In the genomic region with DNA sequence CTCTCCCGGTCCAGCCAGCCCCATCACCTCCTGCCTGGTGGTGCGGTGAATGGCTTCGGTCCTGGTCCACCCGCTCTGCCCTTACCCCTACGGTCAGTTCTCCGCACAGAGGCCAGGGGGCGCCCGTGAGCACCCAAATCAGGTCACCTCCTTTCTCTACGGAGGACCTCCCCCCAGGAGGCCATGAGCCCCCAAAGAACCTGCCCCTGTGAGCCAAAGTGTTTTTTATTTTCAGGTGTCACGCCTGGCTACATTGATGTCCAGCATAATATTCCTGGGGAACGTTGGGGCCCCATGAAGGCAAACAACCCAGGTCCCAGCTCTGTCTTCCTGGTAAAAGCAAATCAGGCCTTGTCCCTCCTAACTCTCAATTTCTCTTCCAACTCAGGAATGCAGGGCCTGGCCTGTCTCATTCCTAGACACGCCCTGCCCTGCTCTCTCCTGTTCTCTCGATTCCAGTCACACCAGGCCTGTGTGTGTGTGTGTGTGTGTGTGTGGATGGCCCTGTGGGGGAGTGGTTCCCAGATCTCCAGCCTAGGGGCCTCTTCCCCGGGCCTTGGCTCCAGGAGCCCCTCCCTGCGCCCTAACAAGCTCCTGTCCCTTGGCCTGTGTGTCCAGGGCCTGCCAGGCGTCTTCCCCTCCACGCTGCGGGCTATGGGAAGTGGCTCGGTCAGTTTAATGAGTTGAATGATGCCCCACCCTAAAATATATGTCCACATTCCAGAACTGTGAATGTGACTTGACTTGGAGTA, we compare ENCODE assay signal across 1 cellular context.
TF ChIP-seq lines count a peak whose summit lies in the region.

No MANE protein-coding gene starts in this region.

TF ChIP-seq in HepG2, 621 proteins besides CTCF, POLR2A, EP300 and RAD21 (continued from another document):
- TF ChIP-seq ZBTB49 (CRISPR knock-in tag; IDR thresholded peaks at IDR 0.05; ENCODE audit: borderline replicate concordance) (no peak), E2F5 (CRISPR knock-in tag; conservative IDR thresholded peaks at IDR 0.05) (no peak), TARDBP (CRISPR knock-in tag; IDR thresholded peaks at IDR 0.05) (0 out of 2 replicates have a peak, but pooled peaks have one; percentile 43), ZNF3 (CRISPR knock-in tag; IDR thresholded peaks at IDR 0.05) (no peak), ZFY (CRISPR knock-in tag; IDR thresholded peaks at IDR 0.05) (peak; percentile 48; the same call in 1 of the 2 replicates), HNRNPLL (IDR thresholded peaks at IDR 0.05; ENCODE audit: low read depth, low read length, poor library complexity, severe bottlenecking) (peak; percentile 42), ZNF839 (CRISPR knock-in tag; IDR thresholded peaks at IDR 0.05; ENCODE audit: borderline replicate concordance) (no peak), NFE2L2 (IDR thresholded peaks at IDR 0.05; ENCODE audit: low read length) (no peak), BHLHE40 (IDR thresholded peaks at IDR 0.05; ENCODE audit: low read length) (no peak), ZNF253 (CRISPR knock-in tag; IDR thresholded peaks at IDR 0.05; ENCODE audit: borderline replicate concordance) (no peak), BCL6 (CRISPR knock-in tag; IDR thresholded peaks at IDR 0.05) (no peak), DMAP1 (CRISPR knock-in tag; IDR thresholded peaks at IDR 0.05) (0 out of 2 replicates have a peak, but pooled peaks have one; percentile 26), RCOR2 (CRISPR knock-in tag; IDR thresholded peaks at IDR 0.05) (no peak), ZMYM2 (CRISPR knock-in tag; IDR thresholded peaks at IDR 0.05) (peak; percentile 32; the same call in 1 of the 2 replicates), ZNF629 (CRISPR knock-in tag; conservative IDR thresholded peaks at IDR 0.05) (no peak), SRY (CRISPR knock-in tag; IDR thresholded peaks at IDR 0.05) (no peak), ZNF496 (CRISPR knock-in tag; IDR thresholded peaks at IDR 0.05; ENCODE audit: insufficient replicate concordance) (no peak), HDAC1 (CRISPR knock-in tag; IDR thresholded peaks at IDR 0.05) (peak; percentile 38; the same call in 1 of the 2 replicates), TERF1 (CRISPR knock-in tag; IDR thresholded peaks at IDR 0.05) (0 out of 2 replicates have a peak, but pooled peaks have one; percentile 38), ZNF317 (CRISPR knock-in tag; IDR thresholded peaks at IDR 0.05) (no peak), TBX2 (CRISPR knock-in tag; IDR thresholded peaks at IDR 0.05; ENCODE audit: borderline replicate concordance) (peak; percentile 16; the same call in 1 of the 2 replicates), ZNF530 (CRISPR knock-in tag; IDR thresholded peaks at IDR 0.05; ENCODE audit: low read depth) (no peak), SIN3A (IDR thresholded peaks at IDR 0.05; ENCODE audit: borderline replicate concordance, low read depth, low read length) (no peak; the same call in 1 of the 2 replicates)
- TF ChIP-seq, protein P1, sequence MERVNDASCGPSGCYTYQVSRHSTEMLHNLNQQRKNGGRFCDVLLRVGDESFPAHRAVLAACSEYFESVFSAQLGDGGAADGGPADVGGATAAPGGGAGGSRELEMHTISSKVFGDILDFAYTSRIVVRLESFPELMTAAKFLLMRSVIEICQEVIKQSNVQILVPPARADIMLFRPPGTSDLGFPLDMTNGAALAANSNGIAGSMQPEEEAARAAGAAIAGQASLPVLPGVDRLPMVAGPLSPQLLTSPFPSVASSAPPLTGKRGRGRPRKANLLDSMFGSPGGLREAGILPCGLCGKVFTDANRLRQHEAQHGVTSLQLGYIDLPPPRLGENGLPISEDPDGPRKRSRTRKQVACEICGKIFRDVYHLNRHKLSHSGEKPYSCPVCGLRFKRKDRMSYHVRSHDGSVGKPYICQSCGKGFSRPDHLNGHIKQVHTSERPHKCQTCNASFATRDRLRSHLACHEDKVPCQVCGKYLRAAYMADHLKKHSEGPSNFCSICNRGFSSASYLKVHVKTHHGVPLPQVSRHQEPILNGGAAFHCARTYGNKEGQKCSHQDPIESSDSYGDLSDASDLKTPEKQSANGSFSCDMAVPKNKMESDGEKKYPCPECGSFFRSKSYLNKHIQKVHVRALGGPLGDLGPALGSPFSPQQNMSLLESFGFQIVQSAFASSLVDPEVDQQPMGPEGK (CRISPR knock-in tag; IDR thresholded peaks at IDR 0.05) = peak; percentile 78
TF ChIP-seq in HepG2: peak in this region for 59.
